Comparison of ENCODE assay signal across 23 cellular contexts in the genomic region with DNA sequence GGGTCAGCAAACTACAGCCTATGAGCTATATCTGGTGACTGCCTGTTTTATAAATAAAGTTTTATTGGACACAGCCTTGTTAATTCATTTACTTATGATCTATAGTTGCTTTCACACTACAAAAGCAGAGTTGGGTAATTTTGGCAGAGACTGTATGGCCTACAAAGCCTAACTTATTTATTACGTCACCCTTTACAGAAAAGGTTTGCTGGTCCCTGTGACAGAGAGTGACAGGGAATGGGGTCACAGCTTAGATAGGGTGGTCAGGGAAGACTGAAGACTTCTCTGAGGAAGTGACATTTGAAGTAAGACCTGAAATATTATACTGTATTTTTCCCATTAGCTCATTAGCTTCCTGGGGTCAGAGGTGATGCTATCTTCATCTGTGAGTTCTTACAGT.
DNase-seq lines count a peak whose midpoint lies in the region; ATAC-seq, FAIRE-seq and TF ChIP-seq lines count a peak whose summit lies in the region.
"Had no signal": no experiment of that assay in that cellular context is flagged by ENCODE, and none has a peak within 500 bp of the region (broad histone marks: within the 10 kb centered on the region; RNA-seq: fewer than 3 reads in every experiment).

No MANE protein-coding gene starts in this region.

- TF ChIP-seq CTCF in GM12878 (IDR thresholded peaks at IDR 0.05 in 2 of 3, conservative IDR thresholded peaks at IDR 0.05 in 1 of 3; ENCODE audit: control insufficient read depth in 2 of 3, extremely low read depth in 1 of 3, insufficient read depth in 1 of 3, low read depth in 3 of 3, low read length in 3 of 3), result no peak
- no peak for TF ChIP-seq CTCF in RWPE1 (conservative IDR thresholded peaks at IDR 0.05; ENCODE audit: low read depth)

- H2BK5ac ChIP-seq in mesenchymal stem cell (ENCODE audit: low read depth, low read length, poor library complexity, severe bottlenecking), result no peak overlapping the region

- no peaks in the 10 kb centered on the region for H3K9me3 Mint-ChIP-seq in activated CD4-positive, alpha-beta T cell treated with anti-CD3 and anti-CD28 coated beads, Interleukin-2, amount 10 ng/mL, durations not matched to agents 24 days and 14 days
- peaks cover 2% of the 10 kb centered on the region for H3K9me3 Mint-ChIP-seq in activated CD4-positive, alpha-beta T cell treated with anti-CD3 and anti-CD28 coated beads, Interleukin-2, amount 10 ng/mL, durations not matched to agents 7 days and 5 days
- H3K9me3 Mint-ChIP-seq: CD4-positive, alpha-beta T cell; CD8-positive, alpha-beta T cell had no signal

- TF ChIP-seq EP300 in GM12878 (IDR thresholded peaks at IDR 0.05; ENCODE audit: borderline replicate concordance in 1 of 2, control insufficient read depth in 1 of 2, low read depth in 2 of 2, low read length in 2 of 2), result no peak

- POLR2A ChIA-PET in activated CD4-positive, alpha-beta T cell treated with anti-CD3 and anti-CD28 coated beads, Interleukin-2, amount 10 ng/mL, durations not matched to agents 7 days and 5 days (lab: Charles Lee), result no interaction called here
- POLR2A ChIA-PET in GM12878 (lab: Charles Lee), result no interaction called here
- POLR2A ChIA-PET in RWPE1 (lab: Yijun Ruan, JAX; ENCODE audit: low non-redundant PET), result no interaction called here

- H2AK5ac ChIP-seq in mesenchymal stem cell (ENCODE audit: low read length, severe bottlenecking), result no peak overlapping the region

- no peak overlapping the region for H3K4ac ChIP-seq in mesenchymal stem cell (ENCODE audit: low read depth in 1 of 2, low read length in 2 of 2)

- 97% methylated on average over 1 of the region's 1 CpG for WGBS in GM12878 (ENCODE audit: insufficient coverage, insufficient replicate concordance, low lambda C conversion rate, missing lambda C conversion rate)
- WGBS in mesenchymal stem cell, result 100% methylated on average over 1 of the region's 1 CpG

- H3K27ac ChIP-seq in BLaER1 (no peak overlapping the region), GM12878 (ENCODE audit: control insufficient read depth, insufficient read depth) (no peak overlapping the region), mesenchymal stem cell (ENCODE audit: low read length, poor library complexity, severe bottlenecking) (no peak overlapping the region), RWPE1 (no peak overlapping the region)
- H3K27ac ChIP-seq: 22Rv1, A549 had no signal

- no peak overlapping the region for H2BK12ac ChIP-seq in mesenchymal stem cell (ENCODE audit: low read length in 2 of 2)

- no peak overlapping the region for H3K23ac ChIP-seq in mesenchymal stem cell (ENCODE audit: low read length in 2 of 2)

- H3K18ac ChIP-seq in mesenchymal stem cell (ENCODE audit: low read depth in 1 of 2, low read length in 2 of 2), result no peak overlapping the region

- no peak for FAIRE-seq in GM12878 (lab: Jason Lieb, UNC)
- FAIRE-seq: D721Med, GM12891 had no signal

- H3K4me2 ChIP-seq in BLaER1 (0 out of 2 replicates have a peak overlapping the region, but pooled peaks have one; percentile 14), GM12878 (ENCODE audit: control insufficient read depth, insufficient read depth) (no peak overlapping the region), mesenchymal stem cell (ENCODE audit: low read length, poor library complexity, severe bottlenecking) (no peak overlapping the region)
- H3K4me2 ChIP-seq: A549 had no signal

- H3K4me1 ChIP-seq in BLaER1, result 0 out of 2 replicates have a peak, but pooled peaks cover 6% of the 10 kb centered on the region
- H3K4me1 ChIP-seq in GM12878 (ENCODE audit: control insufficient read depth, insufficient read depth, low read length), result no peaks in the 10 kb centered on the region
- H3K4me1 ChIP-seq in mesenchymal stem cell (ENCODE audit: control insufficient read depth, insufficient read depth, low read depth, low read length), result no peaks in the 10 kb centered on the region
- H3K4me1 ChIP-seq: A549, Caco-2 had no signal

- H3K9me3 ChIP-seq in BLaER1 (peaks cover 6% of the 10 kb centered on the region), GM12878 (replicated peaks; ENCODE audit: control insufficient read depth, insufficient read depth, low read length) (no peaks in the 10 kb centered on the region), mesenchymal stem cell (ENCODE audit: control insufficient read depth, low read length) (no peaks in the 10 kb centered on the region)
- H3K9me3 ChIP-seq: A549 had no signal

- H3K4me3 ChIP-seq in BLaER1, result no peak overlapping the region
- no peak overlapping the region for H3K4me3 ChIP-seq in GM12878
- H3K4me3 ChIP-seq in mesenchymal stem cell (ENCODE audit: insufficient read depth in 1 of 2, low read depth in 1 of 2, low read length in 2 of 2), result no peak overlapping the region
- H3K4me3 ChIP-seq: A549 had no signal

- no peak for TF ChIP-seq POLR2A in GM12878 (IDR thresholded peaks at IDR 0.05; ENCODE audit: low read depth, low read length)

- no peaks in the 10 kb centered on the region for H4K20me1 ChIP-seq in BLaER1
- no peaks in the 10 kb centered on the region for H4K20me1 ChIP-seq in GM12878 (ENCODE audit: control insufficient read depth, insufficient read depth)

- H3K79me2 ChIP-seq in GM12878 (ENCODE audit: control insufficient read depth, insufficient read depth, low read length), result no peaks in the 10 kb centered on the region

- peak; percentile 43 for DNase-seq in activated CD4-positive, alpha-beta T cell treated with anti-CD3 and anti-CD28 coated beads, Interleukin-2, amount 10 ng/mL, durations not matched to agents 24 days and 14 days
- no peak for DNase-seq in activated CD4-positive, alpha-beta T cell treated with anti-CD3 and anti-CD28 coated beads, Interleukin-2, amount 10 ng/mL, durations not matched to agents 7 days and 5 days
- DNase-seq in GM12878 (ENCODE audit: low read depth, low spot score), result no peak
- peak; percentile 12 for DNase-seq in mesenchymal stem cell
- DNase-seq in CD1c-positive myeloid dendritic cell (ENCODE audit: extremely low spot score), result no peak
- no peak for DNase-seq in RWPE1 (ENCODE audit: low spot score)
- DNase-seq: AML-193; C1 segment of cervical spinal cord; Caco-2; Calu3; CD4-positive, alpha-beta T cell; CD8-positive, alpha-beta T cell; DMS79 treated with DMSO at 0.1 percent for 48 hours; EL; GDM1 had no signal

- SMC1A ChIA-PET in GM12878 (lab: Charles Lee; ENCODE audit: uncharacterized antibody, unreplicated experiment), result interaction anchor here (1.1 kb wide), 1 partner anchor 9 kb away, joined by 3 read pairs; no protein-coding TSS in a partner anchor

- no peak for TF ChIP-seq RAD21 in GM12878 (IDR thresholded peaks at IDR 0.05; ENCODE audit: insufficient read depth, low read depth, low read length)

- H3K36me3 Mint-ChIP-seq in activated CD4-positive, alpha-beta T cell treated with anti-CD3 and anti-CD28 coated beads, Interleukin-2, amount 10 ng/mL, durations not matched to agents 24 days and 14 days (ENCODE audit: low read depth), result no peaks in the 10 kb centered on the region
- no peaks in the 10 kb centered on the region for H3K36me3 Mint-ChIP-seq in activated CD4-positive, alpha-beta T cell treated with anti-CD3 and anti-CD28 coated beads, Interleukin-2, amount 10 ng/mL, durations not matched to agents 7 days and 5 days (ENCODE audit: low read depth)
- H3K36me3 Mint-ChIP-seq: CD14-positive monocyte; CD8-positive, alpha-beta T cell had no signal

- in situ Hi-C loops in GM12878 (cut with MboI), result no loop called here

- no peak for ATAC-seq in GM12878
- no peak for ATAC-seq in HG02870 (IDR thresholded peaks at IDR 0.05; ENCODE audit: unreplicated experiment)
- ATAC-seq: A549; CD8-positive, alpha-beta T cell had no signal

- H4K91ac ChIP-seq in mesenchymal stem cell (ENCODE audit: low read length), result no peak overlapping the region

- H3K36me3 ChIP-seq in BLaER1, result no peaks in the 10 kb centered on the region
- H3K36me3 ChIP-seq in GM12878 (ENCODE audit: control insufficient read depth in 2 of 2, insufficient read depth in 2 of 2, low read length in 1 of 2), result no peaks in the 10 kb centered on the region
- peaks cover 0 to 3% of the 10 kb centered on the region in 2 experiments for H3K36me3 ChIP-seq in mesenchymal stem cell (ENCODE audit: control insufficient read depth in 1 of 2, insufficient read depth in 2 of 2, low read depth in 1 of 2, low read length in 2 of 2)

- RAD21 ChIA-PET in GM12878 (lab: Charles Lee; ENCODE audit: unreplicated experiment), result no interaction called here

- no peaks in the 10 kb centered on the region for H3K79me1 ChIP-seq in mesenchymal stem cell (replicated peaks; ENCODE audit: low read length, poor library complexity, severe bottlenecking)

- H3K14ac ChIP-seq in mesenchymal stem cell (ENCODE audit: low read length in 2 of 2), result no peak overlapping the region

- H3K9ac ChIP-seq in BLaER1, result no peak overlapping the region
- no peak overlapping the region for H3K9ac ChIP-seq in GM12878 (ENCODE audit: control insufficient read depth, insufficient read depth, low read length)
- H3K9ac ChIP-seq in mesenchymal stem cell (ENCODE audit: low read length), result no peak overlapping the region

- intact Hi-C loops in activated CD4-positive, alpha-beta T cell treated with anti-CD3 and anti-CD28 coated beads, Interleukin-2, amount 10 ng/mL, durations not matched to agents 24 days and 14 days (cut with micrococcal nuclease), result no loop called here
- intact Hi-C loops in GM12878 (cut with micrococcal nuclease; ENCODE audit: unreplicated experiment), result no loop called here

- H2BK15ac ChIP-seq in mesenchymal stem cell (ENCODE audit: low read depth, poor library complexity, severe bottlenecking), result no peak overlapping the region

- CTCF ChIA-PET in activated CD4-positive, alpha-beta T cell treated with anti-CD3 and anti-CD28 coated beads, Interleukin-2, amount 10 ng/mL, durations not matched to agents 7 days and 5 days (lab: Charles Lee), result no interaction called here
- CTCF ChIA-PET in GM12878 (lab: Yijun Ruan, JAX), result interaction anchor here (0.6 to 0.7 kb wide), 2 partner anchors 9 to 1740 kb away, joined by 3 to 4 read pairs; no protein-coding TSS in a partner anchor
- CTCF ChIA-PET in RWPE1 (lab: Yijun Ruan, JAX), result no interaction called here

- no peak overlapping the region for H2BK120ac ChIP-seq in mesenchymal stem cell (ENCODE audit: low read depth, low read length)

- H3K27ac Mint-ChIP-seq in activated CD4-positive, alpha-beta T cell treated with anti-CD3 and anti-CD28 coated beads, Interleukin-2, amount 10 ng/mL, durations not matched to agents 24 days and 14 days, result no peak overlapping the region
- no peak overlapping the region for H3K27ac Mint-ChIP-seq in activated CD4-positive, alpha-beta T cell treated with anti-CD3 and anti-CD28 coated beads, Interleukin-2, amount 10 ng/mL, durations not matched to agents 7 days and 5 days
- H3K27ac Mint-ChIP-seq: B cell; CD14-positive monocyte; CD4-positive, alpha-beta T cell; CD8-positive, alpha-beta T cell had no signal

- H3K27me3 ChIP-seq in BLaER1, result no peaks in the 10 kb centered on the region
- no peaks in the 10 kb centered on the region for H3K27me3 ChIP-seq in GM12878 (replicated peaks in 1 of 2; ENCODE audit: control insufficient read depth in 2 of 2, insufficient read depth in 2 of 2, low read length in 1 of 2)
- no peaks in the 10 kb centered on the region for H3K27me3 ChIP-seq in mesenchymal stem cell (ENCODE audit: control insufficient read depth in 1 of 2, insufficient read depth in 1 of 2, low read length in 2 of 2)

- H3K27me3 Mint-ChIP-seq in activated CD4-positive, alpha-beta T cell treated with anti-CD3 and anti-CD28 coated beads, Interleukin-2, amount 10 ng/mL, durations not matched to agents 24 days and 14 days, result no peaks in the 10 kb centered on the region
- H3K27me3 Mint-ChIP-seq in activated CD4-positive, alpha-beta T cell treated with anti-CD3 and anti-CD28 coated beads, Interleukin-2, amount 10 ng/mL, durations not matched to agents 7 days and 5 days, result no peaks in the 10 kb centered on the region

- no TSS peak for BruUV-seq in GM12878 (replicated peaks; lab: Mats Ljungman, UMichigan)

- H2AFZ ChIP-seq in GM12878 (ENCODE audit: control insufficient read depth, low read depth, low read length) (no peak overlapping the region), mesenchymal stem cell (ENCODE audit: low read depth, low read length) (no peak overlapping the region)

- no peaks in the 10 kb centered on the region for H3K4me1 Mint-ChIP-seq in activated CD4-positive, alpha-beta T cell treated with anti-CD3 and anti-CD28 coated beads, Interleukin-2, amount 10 ng/mL, durations not matched to agents 24 days and 14 days
- no peaks in the 10 kb centered on the region for H3K4me1 Mint-ChIP-seq in activated CD4-positive, alpha-beta T cell treated with anti-CD3 and anti-CD28 coated beads, Interleukin-2, amount 10 ng/mL, durations not matched to agents 7 days and 5 days
- H3K4me1 Mint-ChIP-seq: B cell, CD14-positive monocyte had no signal

- H3K4me3 Mint-ChIP-seq in activated CD4-positive, alpha-beta T cell treated with anti-CD3 and anti-CD28 coated beads, Interleukin-2, amount 10 ng/mL, durations not matched to agents 24 days and 14 days, result no peak overlapping the region
- H3K4me3 Mint-ChIP-seq in activated CD4-positive, alpha-beta T cell treated with anti-CD3 and anti-CD28 coated beads, Interleukin-2, amount 10 ng/mL, durations not matched to agents 7 days and 5 days, result no peak overlapping the region
- H3K4me3 Mint-ChIP-seq: B cell; CD14-positive monocyte; CD4-positive, alpha-beta T cell; CD8-positive, alpha-beta T cell had no signal

- H4K8ac ChIP-seq in mesenchymal stem cell (ENCODE audit: low read length), result no peak overlapping the region

Comparison
In these comparisons a context has a peak if more than half of its experiments do, and no peak if none do; other contexts are left out.
1. DNase-seq: peak in activated CD4-positive, alpha-beta T cell treated with anti-CD3 and anti-CD28 coated beads, Interleukin-2, amount 10 ng/mL, durations not matched to agents 24 days and 14 days (single experiment) and mesenchymal stem cell (single experiment); none in activated CD4-positive, alpha-beta T cell treated with anti-CD3 and anti-CD28 coated beads, Interleukin-2, amount 10 ng/mL, durations not matched to agents 7 days and 5 days (single experiment), GM12878 (single experiment), CD1c-positive myeloid dendritic cell (single experiment) and RWPE1 (single experiment).